In the genomic region with DNA sequence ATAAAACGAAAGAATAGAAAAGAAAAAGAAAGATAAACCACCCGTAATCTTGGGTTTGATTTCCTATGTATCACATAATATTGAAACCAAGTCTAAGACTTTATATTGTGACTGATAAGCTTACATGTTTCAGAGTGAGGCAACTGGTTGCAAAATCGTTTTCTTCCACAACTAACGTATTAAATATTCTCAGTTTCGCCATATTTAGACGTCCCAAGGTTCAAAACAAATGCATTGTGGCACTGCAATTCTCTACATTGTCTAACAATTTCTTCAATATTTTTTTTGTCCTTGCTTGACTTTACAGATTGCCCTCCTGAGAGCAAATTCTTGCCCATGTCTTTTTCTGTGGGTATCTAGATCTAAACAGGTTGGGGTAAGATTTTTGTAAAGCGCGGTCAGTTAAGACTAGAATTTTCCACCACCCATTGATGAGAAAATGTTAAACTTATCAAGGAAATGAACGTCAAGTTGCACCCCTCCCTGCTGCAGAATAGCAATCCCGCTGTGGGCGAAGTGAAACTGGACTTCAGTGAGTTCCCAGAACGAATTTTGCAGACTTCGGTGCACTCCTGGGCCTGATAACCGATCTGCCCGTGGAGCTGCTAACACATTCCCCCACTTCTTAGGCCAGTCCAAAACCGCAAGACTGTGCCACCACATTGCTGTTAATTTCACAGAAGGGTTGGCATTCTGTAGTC, we compare ENCODE assay signal across 1 cellular context.
TF ChIP-seq lines count a peak whose summit lies in the region.

No MANE protein-coding gene starts in this region.

TF ChIP-seq in IMR-90, 13 proteins besides CTCF, POLR2A, EP300 and RAD21 (continued from another document):
- TF ChIP-seq, protein P1, sequence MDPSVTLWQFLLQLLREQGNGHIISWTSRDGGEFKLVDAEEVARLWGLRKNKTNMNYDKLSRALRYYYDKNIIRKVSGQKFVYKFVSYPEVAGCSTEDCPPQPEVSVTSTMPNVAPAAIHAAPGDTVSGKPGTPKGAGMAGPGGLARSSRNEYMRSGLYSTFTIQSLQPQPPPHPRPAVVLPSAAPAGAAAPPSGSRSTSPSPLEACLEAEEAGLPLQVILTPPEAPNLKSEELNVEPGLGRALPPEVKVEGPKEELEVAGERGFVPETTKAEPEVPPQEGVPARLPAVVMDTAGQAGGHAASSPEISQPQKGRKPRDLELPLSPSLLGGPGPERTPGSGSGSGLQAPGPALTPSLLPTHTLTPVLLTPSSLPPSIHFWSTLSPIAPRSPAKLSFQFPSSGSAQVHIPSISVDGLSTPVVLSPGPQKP (IDR thresholded peaks at IDR 0.05; ENCODE audit: borderline replicate concordance, low read depth, low read length) = no peak
- no peak for TF ChIP-seq MXI1 (IDR thresholded peaks at IDR 0.05; ENCODE audit: borderline replicate concordance, low read depth, low read length)
- TF ChIP-seq CEBPB (IDR thresholded peaks at IDR 0.05; ENCODE audit: low read depth, low read length) = peak; percentile 62
- no peak for TF ChIP-seq NFE2L2 (IDR thresholded peaks at IDR 0.05; ENCODE audit: low read depth, low read length)
- TF ChIP-seq SMC3 (IDR thresholded peaks at IDR 0.05; ENCODE audit: low read depth, low read length) = no peak
- no peak for TF ChIP-seq BHLHE40 (IDR thresholded peaks at IDR 0.05; ENCODE audit: low read depth, low read length)
- TF ChIP-seq MAZ (IDR thresholded peaks at IDR 0.05; ENCODE audit: borderline replicate concordance, low read depth, low read length) = no peak
- TF ChIP-seq CHD1 (IDR thresholded peaks at IDR 0.05; ENCODE audit: low read depth, low read length) = peak; percentile 81; the same call in 1 of the 2 replicates
TF ChIP-seq in IMR-90: peak in this region for 2.
